In the genomic region with DNA sequence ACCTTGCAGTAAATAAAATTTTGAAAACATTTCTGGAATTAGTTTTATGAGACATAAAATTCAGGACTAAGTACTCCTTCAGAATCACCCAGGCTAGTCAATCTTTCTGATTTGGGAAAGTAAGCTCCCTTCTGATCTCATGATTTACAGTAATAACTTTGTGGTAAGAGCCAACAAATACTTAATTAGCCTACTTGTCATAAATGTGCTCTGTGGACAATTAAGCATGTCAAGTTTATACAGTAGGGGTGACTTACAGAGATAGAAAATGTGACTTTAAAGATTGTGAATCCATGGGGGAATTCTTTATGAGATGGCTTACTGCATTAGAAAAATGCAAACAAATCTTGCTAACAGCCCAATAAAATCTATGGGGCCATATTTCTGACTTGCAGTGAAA, we compare ENCODE assay signal across 1 cellular context.
TF ChIP-seq lines count a peak whose summit lies in the region.

No MANE protein-coding gene starts in this region.

TF ChIP-seq in SK-N-SH treated with all-trans-retinoic acid at 6 μM for 48 hours, 23 proteins besides CTCF, POLR2A, EP300 and RAD21 (continued from another document):
- TF ChIP-seq, protein P1, sequence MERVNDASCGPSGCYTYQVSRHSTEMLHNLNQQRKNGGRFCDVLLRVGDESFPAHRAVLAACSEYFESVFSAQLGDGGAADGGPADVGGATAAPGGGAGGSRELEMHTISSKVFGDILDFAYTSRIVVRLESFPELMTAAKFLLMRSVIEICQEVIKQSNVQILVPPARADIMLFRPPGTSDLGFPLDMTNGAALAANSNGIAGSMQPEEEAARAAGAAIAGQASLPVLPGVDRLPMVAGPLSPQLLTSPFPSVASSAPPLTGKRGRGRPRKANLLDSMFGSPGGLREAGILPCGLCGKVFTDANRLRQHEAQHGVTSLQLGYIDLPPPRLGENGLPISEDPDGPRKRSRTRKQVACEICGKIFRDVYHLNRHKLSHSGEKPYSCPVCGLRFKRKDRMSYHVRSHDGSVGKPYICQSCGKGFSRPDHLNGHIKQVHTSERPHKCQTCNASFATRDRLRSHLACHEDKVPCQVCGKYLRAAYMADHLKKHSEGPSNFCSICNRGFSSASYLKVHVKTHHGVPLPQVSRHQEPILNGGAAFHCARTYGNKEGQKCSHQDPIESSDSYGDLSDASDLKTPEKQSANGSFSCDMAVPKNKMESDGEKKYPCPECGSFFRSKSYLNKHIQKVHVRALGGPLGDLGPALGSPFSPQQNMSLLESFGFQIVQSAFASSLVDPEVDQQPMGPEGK (CRISPR knock-in tag; IDR thresholded peaks at IDR 0.05; ENCODE audit: borderline replicate concordance), result no peak
- TF ChIP-seq TCF4 (CRISPR knock-in tag; IDR thresholded peaks at IDR 0.05; ENCODE audit: borderline replicate concordance), result no peak
- TF ChIP-seq ARNTL (CRISPR knock-in tag; IDR thresholded peaks at IDR 0.05; ENCODE audit: borderline replicate concordance, low read depth), result no peak
- no peak for TF ChIP-seq OSR1 (CRISPR knock-in tag; IDR thresholded peaks at IDR 0.05)
- TF ChIP-seq, protein P2, sequence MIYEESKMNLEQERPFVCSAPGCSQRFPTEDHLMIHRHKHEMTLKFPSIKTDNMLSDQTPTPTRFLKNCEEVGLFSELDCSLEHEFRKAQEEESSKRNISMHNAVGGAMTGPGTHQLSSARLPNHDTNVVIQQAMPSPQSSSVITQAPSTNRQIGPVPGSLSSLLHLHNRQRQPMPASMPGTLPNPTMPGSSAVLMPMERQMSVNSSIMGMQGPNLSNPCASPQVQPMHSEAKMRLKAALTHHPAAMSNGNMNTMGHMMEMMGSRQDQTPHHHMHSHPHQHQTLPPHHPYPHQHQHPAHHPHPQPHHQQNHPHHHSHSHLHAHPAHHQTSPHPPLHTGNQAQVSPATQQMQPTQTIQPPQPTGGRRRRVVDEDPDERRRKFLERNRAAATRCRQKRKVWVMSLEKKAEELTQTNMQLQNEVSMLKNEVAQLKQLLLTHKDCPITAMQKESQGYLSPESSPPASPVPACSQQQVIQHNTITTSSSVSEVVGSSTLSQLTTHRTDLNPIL (CRISPR knock-in tag; IDR thresholded peaks at IDR 0.05; ENCODE audit: low read depth), result no peak
- TF ChIP-seq ISL1 (CRISPR knock-in tag; IDR thresholded peaks at IDR 0.05), result no peak
- no peak for TF ChIP-seq SNAI2 (CRISPR knock-in tag; IDR thresholded peaks at IDR 0.05)
- TF ChIP-seq CSDC2 (CRISPR knock-in tag; IDR thresholded peaks at IDR 0.05), result no peak
- TF ChIP-seq BACH2 (CRISPR knock-in tag; IDR thresholded peaks at IDR 0.05; ENCODE audit: borderline replicate concordance), result no peak
